Comparison of ENCODE assay signal across 13 cellular contexts in genomic region chr2:10914272-10914693, GRCh38. TPM values are rescaled to one million over a fixed set of nuclear protein-coding genes. Genes with fewer than 3 reads are reported as not detected.
DNase-seq lines count a peak whose midpoint lies in the region; ATAC-seq, FAIRE-seq and TF ChIP-seq lines count a peak whose summit lies in the region.
"Had no signal": no experiment of that assay in that cellular context is flagged by ENCODE, and none has a peak within 500 bp of the region (broad histone marks: within the 10 kb centered on the region; RNA-seq: fewer than 3 reads in every experiment).

No MANE protein-coding gene starts in this region.

- H3K36me3 ChIP-seq in OCI-LY3 (replicated peaks; ENCODE audit: low read depth, low read length), result no peaks in the 10 kb centered on the region
- H3K36me3 ChIP-seq: ascending aorta had no signal

- no peaks in the 10 kb centered on the region; the same call in 1 of the 2 replicates for H3K4me1 ChIP-seq in OCI-LY3 (ENCODE audit: low read length)
- no peaks in the 10 kb centered on the region for H3K4me1 ChIP-seq in foreskin keratinocyte
- H3K4me1 ChIP-seq: ascending aorta had no signal

- no peaks in the 10 kb centered on the region for H3K9me3 ChIP-seq in OCI-LY3 (ENCODE audit: insufficient read depth, low read length)
- H3K9me3 ChIP-seq: ascending aorta had no signal

- H3K27ac ChIP-seq in OCI-LY3 (ENCODE audit: low read length), result no peak overlapping the region
- H3K27ac ChIP-seq in foreskin keratinocyte, result no peak overlapping the region
- H3K27ac ChIP-seq: ascending aorta had no signal

- ATAC-seq in Right ventricle myocardium inferior, result no peak
- peak; percentile 45 for ATAC-seq in foreskin keratinocyte
- ATAC-seq: stimulated activated effector memory CD8-positive, alpha-beta T cell treated with anti-CD3 and anti-CD28 coated beads, Interleukin-12 subunit alpha, Interleukin-12 subunit beta, amount 100 ng/mL, for 72 hours had no signal

- no peaks in the 10 kb centered on the region for H4K20me1 ChIP-seq in OCI-LY3 (ENCODE audit: insufficient read depth, low read length)

- peak; percentile 65 for DNase-seq in cardiac septum (ENCODE audit: low spot score)
- DNase-seq in Right ventricle myocardium inferior (ENCODE audit: missing footprints), result no peak
- no peak for DNase-seq in foreskin keratinocyte
- peak; percentile 56 for DNase-seq in urothelium cell line (ENCODE audit: low spot score)
- no peak for DNase-seq in HCEC 1CT
- DNase-seq in germinal center (ENCODE audit: low spot score), result no peak
- no peak for DNase-seq in COLO668 (lab: John Stamatoyannopoulos, UW; ENCODE audit: unreplicated experiment)
- DNase-seq: activated CD4-positive, alpha-beta T cell treated with anti-CD3 and anti-CD28 coated beads, Interleukin-2, amount 50 U/mL, for 1 hour; COR-L47; NCI-H774 had no signal

- no peak overlapping the region for H3K4me2 ChIP-seq in OCI-LY3 (ENCODE audit: low read length)

- peak; percentile 25; the same call in 1 of the 2 replicates for TF ChIP-seq CTCF in OCI-LY3 (IDR thresholded peaks at IDR 0.05; ENCODE audit: low read depth, low read length)
- peak; percentile 51 for TF ChIP-seq CTCF in foreskin keratinocyte (conservative IDR thresholded peaks at IDR 0.05)

- H2AFZ ChIP-seq in OCI-LY3 (ENCODE audit: low read depth, low read length), result no peak overlapping the region

- H3K4me3 ChIP-seq in OCI-LY3 (ENCODE audit: low read length), result no peak overlapping the region
- H3K4me3 ChIP-seq: ascending aorta had no signal

- FAIRE-seq in urothelium cell line (lab: Jason Lieb, UNC), result peak; percentile 89

- intact Hi-C loops in cardiac septum (cut with DNase I), result loop anchor here (5.0 kb wide), 1 partner anchor 208 kb away; no protein-coding TSS in a partner anchor
- intact Hi-C loops in Right ventricle myocardium inferior (cut with DNase I), result loop anchor here (5.0 kb wide), 1 partner anchor 82 kb away; no protein-coding TSS in a partner anchor

- no peaks in the 10 kb centered on the region for H3K27me3 ChIP-seq in OCI-LY3 (ENCODE audit: low read depth, low read length)
- H3K27me3 ChIP-seq in foreskin keratinocyte, result peaks cover 65% of the 10 kb centered on the region
- H3K27me3 ChIP-seq: ascending aorta had no signal

- no peak overlapping the region for H3K9ac ChIP-seq in OCI-LY3 (ENCODE audit: low read length)

- H3K79me2 ChIP-seq in OCI-LY3 (ENCODE audit: low read length), result no peaks in the 10 kb centered on the region

RNA-seq across cellular contexts. Expression of gene KCNF1, which starts 2.5 kb away (rescaled TPM):
- 0.27 TPM for total RNA-seq in cardiac septum
- 0.24 TPM for total RNA-seq in Right ventricle myocardium inferior
- total RNA-seq in foreskin keratinocyte, result 0.04 TPM in 1 of 2 replicates, not detected in the other
- polyA plus RNA-seq in foreskin keratinocyte, result 0.02 and 0.07 TPM in 2 replicates
- total RNA-seq: ascending aorta had no signal

Comparison
In these comparisons a context has a peak if more than half of its experiments do, and no peak if none do; other contexts are left out.
1. DNase-seq: peak in cardiac septum (single experiment) and urothelium cell line (single experiment); none in Right ventricle myocardium inferior (single experiment), foreskin keratinocyte (0 of 2), HCEC 1CT (single experiment), germinal center (single experiment) and COLO668 (single experiment).